In the genomic region with DNA sequence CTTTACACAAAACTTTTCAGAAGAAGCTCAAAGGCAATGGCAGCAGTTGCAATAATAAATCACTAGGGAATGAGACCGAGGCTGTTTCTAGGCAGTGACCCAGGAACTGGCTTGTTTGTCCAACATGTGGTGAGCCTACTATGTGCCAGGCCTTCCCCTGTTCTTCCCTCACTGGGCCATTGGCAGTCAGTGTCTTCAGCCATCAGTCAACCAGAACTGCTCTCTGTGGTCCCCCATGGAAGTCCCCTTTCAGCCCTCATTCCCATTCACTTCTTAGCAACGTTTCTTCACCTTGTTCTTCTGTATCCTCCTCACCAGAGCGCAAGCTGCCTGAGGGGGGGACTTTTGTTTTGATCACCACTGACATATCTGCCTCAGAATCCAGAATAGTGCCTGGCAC, we compare ENCODE assay signal across 25 cellular contexts.
DNase-seq lines count a peak whose midpoint lies in the region; ATAC-seq and TF ChIP-seq lines count a peak whose summit lies in the region.
"Had no signal": no experiment of that assay in that cellular context is flagged by ENCODE, and none has a peak within 500 bp of the region (broad histone marks: within the 10 kb centered on the region; RNA-seq: fewer than 3 reads in every experiment).

No MANE protein-coding gene starts in this region.

- peak; percentile 4 for DNase-seq in activated effector memory CD4-positive, alpha-beta T cell treated with anti-CD3 and anti-CD28 coated beads, Interleukin-2, amount 50 U/mL, for 16 hours
- no peak for DNase-seq in activated effector memory CD4-positive, alpha-beta T cell treated with Interleukin-2 at 50 U/mL for 16 hours
- DNase-seq in SK-N-MC (ENCODE audit: low read depth, low spot score) (no peak), endodermal cell (peak; percentile 11), type B pancreatic cell (ENCODE audit: extremely low spot score, unreplicated experiment) (no peak), head of caudate nucleus (no peak), NCI-H1048 (lab: John Stamatoyannopoulos, UW) (no peak)
- DNase-seq: 8988T; CD4-positive, CD25-positive, alpha-beta regulatory T cell; GM23248; H9; Kasumi-1; MV-4-11; NCI-H1105 treated with DMSO at 0.1 percent for 48 hours; NCI-H146; NCI-H2029; NCI-H446; NCI-H524 treated with DMSO at 0.1 percent for 48 hours; NCI-H774; PC-3 had no signal

- H3K4me3 ChIP-seq in SK-N-MC, result peak overlapping the region; percentile 37; the same call in 1 of the 2 replicates
- H3K4me3 ChIP-seq in endodermal cell (ENCODE audit: low read length), result no peak overlapping the region
- H3K4me3 ChIP-seq: BLaER1, GM23248, K562, SJSA1 had no signal

- H3K27me3 Mint-ChIP-seq in endodermal cell (ENCODE audit: insufficient read depth) (peaks cover 27% of the 10 kb centered on the region), type B pancreatic cell (peaks cover 45% of the 10 kb centered on the region)

- H3K36me3 Mint-ChIP-seq in endodermal cell (ENCODE audit: low read depth) (no peaks in the 10 kb centered on the region), type B pancreatic cell (no peaks in the 10 kb centered on the region)
- H3K36me3 Mint-ChIP-seq: CD4-positive, CD25-positive, alpha-beta regulatory T cell had no signal

- no peaks in the 10 kb centered on the region for H3K4me1 ChIP-seq in endodermal cell (ENCODE audit: control insufficient read depth, insufficient read depth, low read length)
- H3K4me1 ChIP-seq: SJSA1 had no signal

- H3K9ac ChIP-seq in SK-N-MC (ENCODE audit: insufficient read length) (no peak overlapping the region), endodermal cell (ENCODE audit: extremely low read depth, low read length, poor library complexity, severe bottlenecking) (no peak overlapping the region)
- H3K9ac ChIP-seq: BLaER1, GM23248 had no signal

- H3K4me1 Mint-ChIP-seq in endodermal cell, result peaks cover 2% of the 10 kb centered on the region
- peaks cover 6% of the 10 kb centered on the region for H3K4me1 Mint-ChIP-seq in type B pancreatic cell (ENCODE audit: unreplicated experiment)

- TF ChIP-seq CTCF in endodermal cell (conservative IDR thresholded peaks at IDR 0.05) (no peak), type B pancreatic cell (conservative IDR thresholded peaks at IDR 0.05) (no peak)

- H3K27ac ChIP-seq in SK-N-MC (peak overlapping the region; percentile 85), endodermal cell (ENCODE audit: low read depth, low read length) (no peak overlapping the region)
- H3K27ac ChIP-seq: BLaER1, GM23248, SJSA1 had no signal

- H3K27me3 ChIP-seq in endodermal cell (ENCODE audit: control insufficient read depth, insufficient read depth, low read length, poor library complexity, severe bottlenecking), result peaks cover 12% of the 10 kb centered on the region
- H3K27me3 ChIP-seq: BLaER1 had no signal

- H3K9me3 Mint-ChIP-seq in endodermal cell, result peaks cover 12% of the 10 kb centered on the region
- H3K9me3 Mint-ChIP-seq in type B pancreatic cell, result peaks cover 12% of the 10 kb centered on the region

- ATAC-seq in HG03095 (IDR thresholded peaks at IDR 0.05; ENCODE audit: unreplicated experiment), result no peak
- ATAC-seq: PC-3, Right ventricle myocardium inferior had no signal

- intact Hi-C loops in head of caudate nucleus (cut with DNase I), result no loop called here

- H3K36me3 ChIP-seq in SK-N-MC (ENCODE audit: insufficient read depth, low read length) (no peaks in the 10 kb centered on the region), endodermal cell (ENCODE audit: control insufficient read depth, insufficient read depth, low read length) (no peaks in the 10 kb centered on the region)
- H3K36me3 ChIP-seq: BLaER1, SJSA1 had no signal

- 89 to 90% methylated on average over 3 of the region's 3 CpGs for WGBS in endodermal cell (ENCODE audit: insufficient coverage in 1 of 2, insufficient read length in 1 of 2), 2 experiments

- H3K4me3 Mint-ChIP-seq in endodermal cell (no peak overlapping the region), type B pancreatic cell (no peak overlapping the region)
- H3K4me3 Mint-ChIP-seq: CD4-positive, CD25-positive, alpha-beta regulatory T cell; H9 had no signal

- H3K9me3 ChIP-seq in SK-N-MC (ENCODE audit: low read depth, low read length) (no peaks in the 10 kb centered on the region), endodermal cell (ENCODE audit: control insufficient read depth, low read length) (peaks cover 6% of the 10 kb centered on the region)
- H3K9me3 ChIP-seq: BLaER1, SJSA1 had no signal

- H3K27ac Mint-ChIP-seq in endodermal cell (no peak overlapping the region), type B pancreatic cell (no peak overlapping the region)
- H3K27ac Mint-ChIP-seq: H9 had no signal

Comparison
In these comparisons a context has a peak if more than half of its experiments do, and no peak if none do; other contexts are left out.
1. DNase-seq: peak in activated effector memory CD4-positive, alpha-beta T cell treated with anti-CD3 and anti-CD28 coated beads, Interleukin-2, amount 50 U/mL, for 16 hours (single experiment) and endodermal cell (single experiment); none in activated effector memory CD4-positive, alpha-beta T cell treated with Interleukin-2 at 50 U/mL for 16 hours (single experiment), SK-N-MC (single experiment), type B pancreatic cell (single experiment), head of caudate nucleus (0 of 42) and NCI-H1048 (single experiment).